1 cellular context compared by ENCODE assay signal in genomic region chr17:40017422-40018080, GRCh38.
TF ChIP-seq lines count a peak whose summit lies in the region.

No MANE protein-coding gene starts in this region.

TF ChIP-seq in HEK293, 187 proteins besides CTCF, POLR2A, EP300 and RAD21 (continued from another document):
- TF ChIP-seq PATZ1 (tag by site-specific recombination; IDR thresholded peaks at IDR 0.05) (0 out of 2 replicates have a peak, but pooled peaks have one; percentile 14), ZNF768 (tag by site-specific recombination; IDR thresholded peaks at IDR 0.05) (no peak), ZNF785 (tag by site-specific recombination; IDR thresholded peaks at IDR 0.05) (no peak), ZNF311 (tag by site-specific recombination; IDR thresholded peaks at IDR 0.05; ENCODE audit: borderline replicate concordance) (no peak), BCL11A (tag by site-specific recombination; IDR thresholded peaks at IDR 0.05; ENCODE audit: low read depth) (no peak), ZBTB48 (tag by site-specific recombination; IDR thresholded peaks at IDR 0.05) (no peak), ZNF677 (tag by site-specific recombination; IDR thresholded peaks at IDR 0.05) (no peak), PRDM10 (tag by site-specific recombination; IDR thresholded peaks at IDR 0.05) (no peak), BCL6B (tag by site-specific recombination; IDR thresholded peaks at IDR 0.05) (no peak), ZNF155 (tag by site-specific recombination; IDR thresholded peaks at IDR 0.05) (no peak), ZNF18 (tag by site-specific recombination; IDR thresholded peaks at IDR 0.05) (no peak), ZNF341 (tag by site-specific recombination; IDR thresholded peaks at IDR 0.05; ENCODE audit: low read depth) (no peak), ZNF398 (tag by site-specific recombination; IDR thresholded peaks at IDR 0.05) (0 out of 2 replicates have a peak, but pooled peaks have one; percentile 10), ZNF280C (tag by site-specific recombination; IDR thresholded peaks at IDR 0.05) (no peak), ZNF548 (tag by site-specific recombination; IDR thresholded peaks at IDR 0.05) (no peak), ZNF692 (tag by site-specific recombination; IDR thresholded peaks at IDR 0.05) (no peak), ZNF837 (tag by site-specific recombination; IDR thresholded peaks at IDR 0.05) (no peak), ZNF791 (tag by site-specific recombination; IDR thresholded peaks at IDR 0.05) (no peak), HOXC10 (CRISPR knock-in tag; IDR thresholded peaks at IDR 0.05) (no peak), ZNF214 (tag by site-specific recombination; IDR thresholded peaks at IDR 0.05; ENCODE audit: borderline replicate concordance) (no peak), ZNF571 (tag by site-specific recombination; IDR thresholded peaks at IDR 0.05) (no peak), EGR2 (tag by site-specific recombination; IDR thresholded peaks at IDR 0.05; ENCODE audit: low read depth) (no peak), ZNF610 (tag by site-specific recombination; IDR thresholded peaks at IDR 0.05; ENCODE audit: borderline replicate concordance) (no peak), ZNF423 (tag by site-specific recombination; IDR thresholded peaks at IDR 0.05) (no peak)
TF ChIP-seq in HEK293: peak in this region for 4.
